7 cellular contexts compared by ENCODE assay signal in genomic region chr2:112432735-112433479, GRCh38. TPM values are rescaled to one million over a fixed set of nuclear protein-coding genes. Genes with fewer than 3 reads are reported as not detected.
DNase-seq lines count a peak whose midpoint lies in the region; ATAC-seq and TF ChIP-seq lines count a peak whose summit lies in the region.
"Not testable (repeated sequence)": the region's sequence is repeated elsewhere in the genome, so short reads cannot be mapped to it uniquely, and the experiment has no call there.

No MANE protein-coding gene starts in this region.

- no CpG with 5 or more reads among the region's 98 CpGs for WGBS in esophagus squamous epithelium, 2 donors
- WGBS in lower leg skin, 2 donors: 0 to 19% methylated on average over 29 to 35 of the region's 98 CpGs

- H3K9me3 ChIP-seq in esophagus squamous epithelium, gastrocnemius medialis: not testable (repeated sequence)

- H3K36me3 ChIP-seq in esophagus squamous epithelium, gastrocnemius medialis: not testable (repeated sequence)

- TF ChIP-seq CTCF in esophagus squamous epithelium (IDR thresholded peaks at IDR 0.05); lower leg skin (IDR thresholded peaks at IDR 0.05); gastrocnemius medialis (IDR thresholded peaks at IDR 0.05 in 4 of 5, conservative IDR thresholded peaks at IDR 0.05 in 1 of 5): not testable (repeated sequence)

- peaks cover 0 to 28% (median 9%) of the 10 kb centered on the region in 3 donors for H3K4me1 ChIP-seq in esophagus squamous epithelium
- H3K4me1 ChIP-seq in gastrocnemius medialis: not testable (repeated sequence)

- H3K4me1 Mint-ChIP-seq in activated naive CD8-positive, alpha-beta T cell treated with anti-CD3 and anti-CD28 coated beads, Interleukin-2, amount 10 ng/mL, durations not matched to agents 7 days and 5 days: peaks cover 12% of the 10 kb centered on the region

- peak overlapping the region; percentile 88 for H3K4me3 Mint-ChIP-seq in activated naive CD8-positive, alpha-beta T cell treated with anti-CD3 and anti-CD28 coated beads, Interleukin-2, amount 10 ng/mL, durations not matched to agents 7 days and 5 days

- not testable (repeated sequence) for TF ChIP-seq POLR2A in esophagus squamous epithelium (IDR thresholded peaks at IDR 0.05); lower leg skin (IDR thresholded peaks at IDR 0.05); gastrocnemius medialis (IDR thresholded peaks at IDR 0.05)

- H3K9me3 Mint-ChIP-seq in activated naive CD8-positive, alpha-beta T cell treated with anti-CD3 and anti-CD28 coated beads, Interleukin-2, amount 10 ng/mL, durations not matched to agents 7 days and 5 days: not testable (repeated sequence)

- H3K27ac ChIP-seq in esophagus squamous epithelium (peak overlapping the region; percentile 70 to 91 (median 88)), gastrocnemius medialis (peak overlapping the region; percentile 58 to 88 (median 78))

- in situ Hi-C loops in gastrocnemius medialis (cut with MboI; ENCODE audit: low sequenced_read_pairs in 4 of 4): loop anchor here in 2 of 4 donors (25.0 kb wide), 1 partner anchor 171 kb away; the partner anchor contains the start of gene ZC3H8 (in 2 of the 2)

- H3K27me3 ChIP-seq in esophagus squamous epithelium: peaks cover 0 to 14% (median 0%) of the 10 kb centered on the region in 4 donors
- H3K27me3 ChIP-seq in gastrocnemius medialis: not testable (repeated sequence)

- peak overlapping the region; percentile 82 for H3K27ac Mint-ChIP-seq in activated naive CD8-positive, alpha-beta T cell treated with anti-CD3 and anti-CD28 coated beads, Interleukin-2, amount 10 ng/mL, durations not matched to agents 7 days and 5 days

- ATAC-seq in GM18909 (IDR thresholded peaks at IDR 0.05; ENCODE audit: poor library complexity, unreplicated experiment) (peak; percentile 50), HG02852 (IDR thresholded peaks at IDR 0.05; ENCODE audit: unreplicated experiment) (peak; percentile 46), gastrocnemius medialis (peak; percentile 67 to 75)
- peak; percentile 67 for ATAC-seq in activated naive CD8-positive, alpha-beta T cell treated with anti-CD3 and anti-CD28 coated beads, Interleukin-2, amount 10 ng/mL, durations not matched to agents 7 days and 5 days (ENCODE audit: low read depth)

- H3K27me3 Mint-ChIP-seq in activated naive CD8-positive, alpha-beta T cell treated with anti-CD3 and anti-CD28 coated beads, Interleukin-2, amount 10 ng/mL, durations not matched to agents 7 days and 5 days: not testable (repeated sequence)

- POLR2A ChIA-PET in activated naive CD8-positive, alpha-beta T cell treated with anti-CD3 and anti-CD28 coated beads, Interleukin-2, amount 10 ng/mL, durations not matched to agents 7 days and 5 days (lab: Charles Lee): interaction anchor here (0.6 kb wide), 2 partner anchors 47 to 487 kb away, joined by 3 read pairs; no protein-coding TSS in a partner anchor

- intact Hi-C loops in esophagus squamous epithelium (cut with DNase I); lower leg skin (cut with DNase I; ENCODE audit: low total_unique reads): not testable (repeated sequence)
- intact Hi-C loops in gastrocnemius medialis (cut with DNase I; ENCODE audit: low total_unique reads): loop anchor here (5.0 kb wide), 1 partner anchor 176 kb away; the partner anchor contains the start of gene ZC3H8

- DNase-seq in RPMI7951 (ENCODE audit: low read depth) (peak; percentile 29), gastrocnemius medialis (peak in 1 of 2 donors; percentile 40)
- peak; percentile 69 for DNase-seq in activated naive CD8-positive, alpha-beta T cell treated with anti-CD3 and anti-CD28 coated beads, Interleukin-2, amount 10 ng/mL, durations not matched to agents 7 days and 5 days
- DNase-seq in esophagus squamous epithelium (lab: John Stamatoyannopoulos, UW); lower leg skin (ENCODE audit: low spot score in 2 of 2): not testable (repeated sequence)

- peak overlapping the region; percentile 47 to 71 (median 58) for H3K4me3 ChIP-seq in esophagus squamous epithelium
- H3K4me3 ChIP-seq in lower leg skin (ENCODE audit: low read depth, poor library complexity, severe bottlenecking): peak overlapping the region; percentile 45
- H3K4me3 ChIP-seq in gastrocnemius medialis: peak overlapping the region; percentile 57 to 71 (median 62)

- H3K36me3 Mint-ChIP-seq in activated naive CD8-positive, alpha-beta T cell treated with anti-CD3 and anti-CD28 coated beads, Interleukin-2, amount 10 ng/mL, durations not matched to agents 7 days and 5 days: not testable (repeated sequence)

RNA-seq across cellular contexts. Expression of gene RGPD8, which starts 0.5 kb away (rescaled TPM):
- total RNA-seq in RPMI7951 (2014; rRNA removed; shearing (Covaris generic)): 3.4 and 3.7 TPM in 2 replicates
- total RNA-seq in activated naive CD8-positive, alpha-beta T cell treated with anti-CD3 and anti-CD28 coated beads, Interleukin-2, amount 10 ng/mL, durations not matched to agents 7 days and 5 days: 10 to 100 TPM; 12.2 to 13.7 TPM
- total RNA-seq in esophagus squamous epithelium (10 to 100 TPM in 1 of 4 donors, 1 to 10 TPM in 3; 3.5 to 17.7 (median 6.6) TPM), lower leg skin (10 to 100 TPM; 10.5 to 24.8 (median 12.8) TPM), gastrocnemius medialis (10 to 100 TPM in 1 of 4 donors, 1 to 10 TPM in 3; 3.8 to 11.2 (median 8.1) TPM)

RNA-seq across cellular contexts. Expression of gene TTL, which starts 49.0 kb away (rescaled TPM):
- total RNA-seq in RPMI7951 (2014; rRNA removed; shearing (Covaris generic)): 45.8 and 58.9 TPM in 2 replicates
- 10 to 100 TPM; 22.9 to 24.5 TPM for total RNA-seq in activated naive CD8-positive, alpha-beta T cell treated with anti-CD3 and anti-CD28 coated beads, Interleukin-2, amount 10 ng/mL, durations not matched to agents 7 days and 5 days
- total RNA-seq in esophagus squamous epithelium (10 to 100 TPM; 11.6 to 24.2 (median 21.4) TPM), lower leg skin (10 to 100 TPM; 14.8 to 25.5 (median 21.2) TPM), gastrocnemius medialis (10 to 100 TPM; 33.0 to 61.0 (median 46.5) TPM)
